ENCODE assay signal across 8 cellular contexts in genomic region chr1:50422946-50423669, GRCh38. TPM values are rescaled to one million over a fixed set of nuclear protein-coding genes. Genes with fewer than 3 reads are reported as not detected.
DNase-seq lines count a peak whose midpoint lies in the region; ATAC-seq and TF ChIP-seq lines count a peak whose summit lies in the region.

TSS of gene DMRTA2 (minus strand) at chr1:50423443. CDS start at chr1:50421536, 1,907 bp downstream.

- H3K36me3 ChIP-seq in mesenchymal stem cell (ENCODE audit: control insufficient read depth in 1 of 2, insufficient read depth in 2 of 2, low read depth in 1 of 2, low read length in 2 of 2) = peaks cover 0 to 4% of the 10 kb centered on the region in 2 experiments
- no peaks in the 10 kb centered on the region for H3K36me3 ChIP-seq in vagina

- H3K27me3 ChIP-seq in mesenchymal stem cell (ENCODE audit: control insufficient read depth in 1 of 2, insufficient read depth in 1 of 2, low read length in 2 of 2) (peaks cover 95 to 97% of the 10 kb centered on the region in 2 experiments), vagina (peaks cover 45% of the 10 kb centered on the region)

- no peak within 1 kb of the TSS for H3K9ac ChIP-seq in mesenchymal stem cell (ENCODE audit: low read length)

- H3K9me3 ChIP-seq in mesenchymal stem cell (ENCODE audit: control insufficient read depth, low read length) (no peaks in the 10 kb centered on the region), vagina (no peaks in the 10 kb centered on the region)

- no peak within 1 kb of the TSS for H2BK15ac ChIP-seq in mesenchymal stem cell (ENCODE audit: low read depth, poor library complexity, severe bottlenecking)

- H3K27ac Mint-ChIP-seq in activated T-cell treated with anti-CD3 and anti-CD28 coated beads, Interleukin-2, amount 50 U/mL, for 24 hours = peak within 1 kb of the TSS; percentile 71

- H2AFZ ChIP-seq in mesenchymal stem cell (ENCODE audit: low read depth, low read length) = no peak within 1 kb of the TSS

- no peak for TF ChIP-seq CTCF in vagina (IDR thresholded peaks at IDR 0.05)

- 2% methylated on average over 59 of the region's 61 CpGs for WGBS in mesenchymal stem cell

- H3K36me3 Mint-ChIP-seq in activated T-cell treated with anti-CD3 and anti-CD28 coated beads, Interleukin-2, amount 50 U/mL, for 24 hours (ENCODE audit: low read depth) = no peaks in the 10 kb centered on the region

- H3K23ac ChIP-seq in mesenchymal stem cell (ENCODE audit: low read length in 2 of 2) = peak within 1 kb of the TSS in 1 of 2 experiments; percentile 46

- intact Hi-C loops in vagina (cut with DNase I) = no loop called here

- H3K14ac ChIP-seq in mesenchymal stem cell (ENCODE audit: low read length in 2 of 2) = no peak within 1 kb of the TSS

- DNase-seq in activated T-cell treated with anti-CD3 and anti-CD28 coated beads, Interleukin-2, amount 50 U/mL, for 24 hours = peak; percentile 41
- DNase-seq in activated T-cell treated with anti-CD3 and anti-CD28 coated beads for 4 hours = no peak
- DNase-seq in NCI-H2171 treated with DMSO at 0.1 percent for 48 hours (lab: John Stamatoyannopoulos, UW) = peak; percentile 77
- peak; percentile 21 for DNase-seq in cerebellum (ENCODE audit: low spot score)
- peak; percentile 35 for DNase-seq in mesenchymal stem cell
- DNase-seq in vagina (ENCODE audit: extremely low spot score in 2 of 2) = no peak
- no peak for DNase-seq in stimulated activated naive CD4-positive, alpha-beta T cell treated with Interleukin-2 at 50 U/mL for 16 hours (lab: John Stamatoyannopoulos, UW)

- peak within 1 kb of the TSS in 1 of 2 experiments; percentile 66 for H3K4me3 ChIP-seq in mesenchymal stem cell (ENCODE audit: insufficient read depth in 1 of 2, low read depth in 1 of 2, low read length in 2 of 2)
- H3K4me3 ChIP-seq in vagina = peak within 1 kb of the TSS; percentile 2 to 30

- no peaks in the 10 kb centered on the region for H3K79me1 ChIP-seq in mesenchymal stem cell (replicated peaks; ENCODE audit: low read length, poor library complexity, severe bottlenecking)

- H2AK5ac ChIP-seq in mesenchymal stem cell (ENCODE audit: low read length, severe bottlenecking) = no peak within 1 kb of the TSS

- no peak within 1 kb of the TSS for H4K91ac ChIP-seq in mesenchymal stem cell (ENCODE audit: low read length)

- H2BK120ac ChIP-seq in mesenchymal stem cell (ENCODE audit: low read depth, low read length) = no peak within 1 kb of the TSS

- H3K9me3 Mint-ChIP-seq in activated T-cell treated with anti-CD3 and anti-CD28 coated beads, Interleukin-2, amount 50 U/mL, for 24 hours = no peaks in the 10 kb centered on the region

- peak within 1 kb of the TSS; percentile 66 for H3K4me2 ChIP-seq in mesenchymal stem cell (ENCODE audit: low read length, poor library complexity, severe bottlenecking)

- no peak within 1 kb of the TSS for H3K18ac ChIP-seq in mesenchymal stem cell (ENCODE audit: low read depth in 1 of 2, low read length in 2 of 2)

- H2BK5ac ChIP-seq in mesenchymal stem cell (ENCODE audit: low read depth, low read length, poor library complexity, severe bottlenecking) = no peak within 1 kb of the TSS

- H4K8ac ChIP-seq in mesenchymal stem cell (ENCODE audit: low read length) = no peak within 1 kb of the TSS

- H3K27ac ChIP-seq in mesenchymal stem cell (ENCODE audit: low read length, poor library complexity, severe bottlenecking) = no peak within 1 kb of the TSS
- H3K27ac ChIP-seq in vagina = no peak within 1 kb of the TSS

- TF ChIP-seq POLR2A in vagina (IDR thresholded peaks at IDR 0.05) = no peak

- H3K27me3 Mint-ChIP-seq in activated T-cell treated with anti-CD3 and anti-CD28 coated beads, Interleukin-2, amount 50 U/mL, for 24 hours = peaks cover 87% of the 10 kb centered on the region

- peaks cover 56% of the 10 kb centered on the region for H3K4me1 ChIP-seq in mesenchymal stem cell (ENCODE audit: control insufficient read depth, insufficient read depth, low read depth, low read length)
- peaks cover 70% of the 10 kb centered on the region for H3K4me1 ChIP-seq in vagina

- no peak within 1 kb of the TSS for H2BK12ac ChIP-seq in mesenchymal stem cell (ENCODE audit: low read length in 2 of 2)

- ATAC-seq in HG03108 (IDR thresholded peaks at IDR 0.05; ENCODE audit: unreplicated experiment) = no peak

- H3K4ac ChIP-seq in mesenchymal stem cell (ENCODE audit: low read depth in 1 of 2, low read length in 2 of 2) = no peak within 1 kb of the TSS

- peak within 1 kb of the TSS; percentile 70 for H3K4me3 Mint-ChIP-seq in activated T-cell treated with anti-CD3 and anti-CD28 coated beads, Interleukin-2, amount 50 U/mL, for 24 hours

- H3K4me1 Mint-ChIP-seq in activated T-cell treated with anti-CD3 and anti-CD28 coated beads, Interleukin-2, amount 50 U/mL, for 24 hours (ENCODE audit: low read depth) = peaks cover 64% of the 10 kb centered on the region

RNA-seq across cellular contexts. Expression of gene DMRTA2, which starts in this region (rescaled TPM):
- not detected for total RNA-seq in cerebellum
- polyA plus RNA-seq in mesenchymal stem cell (2013, experiment 1 of 2) = not detected
- polyA plus RNA-seq in mesenchymal stem cell (2013, experiment 2 of 2) = not detected
- total RNA-seq in vagina = not detected

Comparison
In these comparisons a context has a peak if more than half of its experiments do, and no peak if none do; other contexts are left out.
1. DNase-seq: peak in activated T-cell treated with anti-CD3 and anti-CD28 coated beads, Interleukin-2, amount 50 U/mL, for 24 hours (single experiment), NCI-H2171 treated with DMSO at 0.1 percent for 48 hours (single experiment) and mesenchymal stem cell (single experiment); none in activated T-cell treated with anti-CD3 and anti-CD28 coated beads for 4 hours (single experiment), vagina (0 of 2) and stimulated activated naive CD4-positive, alpha-beta T cell treated with Interleukin-2 at 50 U/mL for 16 hours (single experiment).
2. Peak in DNase-seq in cerebellum; RNA of the gene not detected or under 1 TPM.